8 cellular contexts compared by ENCODE assay signal in the genomic region with DNA sequence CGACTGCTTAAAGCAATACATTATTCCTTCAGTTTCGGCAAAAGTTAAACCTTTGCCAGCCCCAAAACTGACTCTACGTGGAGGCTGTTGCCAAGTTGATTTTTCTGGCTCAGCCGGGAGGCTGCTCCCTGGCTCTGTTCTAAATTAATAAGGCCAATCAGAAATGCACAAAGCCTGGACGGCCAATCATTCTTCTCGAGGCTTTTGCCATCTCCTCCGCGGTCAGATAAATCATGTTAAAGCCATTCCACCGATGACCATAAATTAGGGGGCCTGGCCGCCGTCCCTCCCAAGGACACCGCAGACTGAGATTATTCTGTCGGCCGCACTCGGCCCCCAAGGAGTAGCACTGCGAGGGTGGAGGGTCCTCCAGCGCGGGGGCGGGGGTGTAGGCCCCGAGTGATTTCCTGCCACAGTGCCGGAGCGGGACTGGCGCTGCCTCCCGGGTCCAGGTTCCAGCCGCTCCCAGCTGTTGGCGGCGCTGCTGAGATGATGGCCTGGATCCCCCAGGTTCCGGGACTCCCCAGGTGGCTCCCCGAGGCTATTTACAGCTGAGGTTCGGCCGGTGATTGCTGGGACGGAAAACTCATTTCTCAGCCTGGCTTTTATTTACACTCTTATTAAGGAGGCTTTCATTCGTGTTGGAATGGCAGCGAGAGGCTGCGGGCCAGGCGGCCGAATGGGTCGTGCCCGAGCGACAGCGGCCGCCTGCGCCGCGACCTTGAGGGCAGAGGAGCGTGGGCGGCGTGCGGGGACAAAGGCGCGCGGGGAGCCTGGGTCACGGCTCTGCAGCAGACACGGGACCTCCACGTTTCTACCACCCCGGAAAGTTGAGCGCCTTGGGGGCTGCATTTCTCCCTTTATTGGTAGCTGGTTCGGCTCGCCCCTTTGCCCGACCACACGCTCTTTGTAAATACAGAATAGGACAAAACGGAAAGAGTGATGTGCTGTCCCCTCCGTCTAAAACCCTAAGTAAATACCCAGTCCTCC.
DNase-seq lines count a peak whose midpoint lies in the region; ATAC-seq and TF ChIP-seq lines count a peak whose summit lies in the region.

No MANE protein-coding gene starts in this region.

- intact Hi-C loops in MCF 10A (cut with micrococcal nuclease) (no loop called here), posterior vena cava (cut with DNase I) (no loop called here)

- no peaks in the 10 kb centered on the region for H3K36me3 ChIP-seq in ACC112 (ENCODE audit: insufficient read depth, low read length)

- no peaks in the 10 kb centered on the region for H3K27me3 ChIP-seq in ACC112 (ENCODE audit: insufficient read depth, low read length)

- BruUV-seq in MCF 10A (replicated peaks; lab: Mats Ljungman, UMichigan), result no TSS peak

- no peak overlapping the region for H3K27ac Mint-ChIP-seq in MCF 10A (ENCODE audit: low read depth, unreplicated experiment)

- no peaks in the 10 kb centered on the region for H3K27me3 Mint-ChIP-seq in MCF 10A (ENCODE audit: insufficient read depth, unreplicated experiment)

- no peaks in the 10 kb centered on the region for H3K9me3 Mint-ChIP-seq in MCF 10A (ENCODE audit: unreplicated experiment)

- peak overlapping the region; percentile 57 for H3K4me3 Mint-ChIP-seq in MCF 10A (ENCODE audit: unreplicated experiment)

- ATAC-seq in GM18502 (IDR thresholded peaks at IDR 0.05; ENCODE audit: poor library complexity, unreplicated experiment) (peak; percentile 76), HG03060 (IDR thresholded peaks at IDR 0.05; ENCODE audit: low read depth, unreplicated experiment) (peak; percentile 30), GM19328 (IDR thresholded peaks at IDR 0.05; ENCODE audit: unreplicated experiment) (no peak)

- H3K4me1 Mint-ChIP-seq in MCF 10A (ENCODE audit: insufficient read depth, unreplicated experiment), result peaks cover 6% of the 10 kb centered on the region

- no peaks in the 10 kb centered on the region for H3K36me3 Mint-ChIP-seq in MCF 10A (ENCODE audit: insufficient read depth, unreplicated experiment)

- H3K4me3 ChIP-seq in ACC112 (ENCODE audit: low read depth, low read length), result peak overlapping the region; percentile 71

- no peaks in the 10 kb centered on the region for H3K79me2 ChIP-seq in ACC112 (ENCODE audit: control insufficient read depth, insufficient read depth, low read length, unreplicated experiment)

- POLR2A ChIA-PET in MCF 10A (lab: Yijun Ruan, JAX), result no interaction called here

- TF ChIP-seq CTCF in MCF 10A (IDR thresholded peaks at IDR 0.05; ENCODE audit: unreplicated experiment), result no peak

- peaks cover 18% of the 10 kb centered on the region for H3K4me1 ChIP-seq in ACC112 (ENCODE audit: control insufficient read depth, insufficient read depth, low read length, unreplicated experiment)

- peak overlapping the region; percentile 75 for H3K27ac ChIP-seq in ACC112 (ENCODE audit: low read depth, low read length)

- H2AFZ ChIP-seq in ACC112 (ENCODE audit: low read length, unreplicated experiment), result peak overlapping the region; percentile 72

- CTCF ChIA-PET in MCF 10A (lab: Yijun Ruan, JAX), result no interaction called here

- DNase-seq in RPMI7951 (ENCODE audit: low read depth), result peak; percentile 93
- DNase-seq in MCF 10A (ENCODE audit: unreplicated experiment), result no peak
- DNase-seq in hypothalamus (lab: John Stamatoyannopoulos, UW), result peak in 45 of 51 donors; percentile 9 to 69 (median 43)
- DNase-seq in posterior vena cava (ENCODE audit: low spot score), result peak; percentile 88
